In the genomic region with DNA sequence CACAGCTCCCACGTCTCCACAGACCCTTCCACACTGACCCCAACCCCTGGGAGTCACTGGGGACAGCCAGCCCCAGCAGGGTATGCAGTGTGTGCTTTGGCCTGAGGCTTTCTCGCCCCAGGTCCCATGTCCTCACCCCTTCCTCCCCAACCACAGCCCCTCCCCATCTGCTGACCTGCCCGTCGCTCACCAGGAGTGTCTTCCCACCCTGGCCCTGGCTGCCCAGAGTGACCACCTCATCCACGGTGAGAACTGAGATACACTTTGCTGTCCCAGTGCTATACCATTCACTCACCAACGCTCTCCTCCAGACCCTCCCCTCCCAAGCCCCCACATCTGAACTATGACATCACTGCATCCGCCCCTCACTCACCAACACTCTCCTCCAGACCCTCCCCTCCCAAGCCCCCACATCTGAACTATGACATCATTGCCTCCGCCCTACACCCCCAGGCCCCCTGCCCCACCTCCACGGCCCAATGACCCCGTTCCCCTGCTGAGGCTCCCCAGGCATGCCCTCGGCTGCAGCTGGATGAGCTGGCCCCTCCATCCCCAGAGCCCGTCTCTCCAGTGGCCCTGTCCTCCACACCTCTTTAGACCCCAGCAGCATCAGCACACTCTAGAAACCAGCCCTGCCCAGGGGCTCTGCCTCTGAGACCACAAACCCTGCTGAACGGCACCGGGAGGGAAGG, we compare ENCODE assay signal across 33 cellular contexts. TPM values are rescaled to one million over a fixed set of nuclear protein-coding genes. Genes with fewer than 3 reads are reported as not detected.
DNase-seq lines count a peak whose midpoint lies in the region; ATAC-seq, FAIRE-seq and TF ChIP-seq lines count a peak whose summit lies in the region.
"Had no signal": no experiment of that assay in that cellular context is flagged by ENCODE, and none has a peak within 500 bp of the region (broad histone marks: within the 10 kb centered on the region; RNA-seq: fewer than 3 reads in every experiment).

No MANE protein-coding gene starts in this region.

- no peaks in the 10 kb centered on the region for H3K9me2 ChIP-seq in SK-N-SH

- no peak overlapping the region for H4K5ac ChIP-seq in H9 (ENCODE audit: insufficient read length, low read depth, low read length)

- TF ChIP-seq EP300 in SK-N-SH (IDR thresholded peaks at IDR 0.05; ENCODE audit: borderline replicate concordance in 1 of 2, low read depth in 1 of 2, low read length in 1 of 2): no peak
- no peak for TF ChIP-seq EP300 in gastroesophageal sphincter (IDR thresholded peaks at IDR 0.05)

- H2BK12ac ChIP-seq in H9 (ENCODE audit: insufficient read length, low read depth, low read length): no peak overlapping the region

- no peak overlapping the region for H4K91ac ChIP-seq in H9 (ENCODE audit: insufficient read length, low read depth, low read length)

- CTCF ChIA-PET in SK-N-SH (lab: Yijun Ruan, JAX): interaction anchor here (1.2 kb wide), 1 partner anchor 12 kb away, joined by 6 read pairs; no protein-coding TSS in a partner anchor

- H4K20me1 ChIP-seq in SK-N-SH (ENCODE audit: insufficient read depth) (no peaks in the 10 kb centered on the region), H9 (ENCODE audit: control insufficient read depth, insufficient read depth, insufficient read length) (no peaks in the 10 kb centered on the region)

- no peak overlapping the region for H2BK120ac ChIP-seq in H9 (ENCODE audit: low read depth, low read length, poor library complexity, severe bottlenecking)

- no peak for FAIRE-seq in frontal cortex (lab: Jason Lieb, UNC)
- FAIRE-seq: bronchial epithelial cell, GM18507, pancreas, TTC549 had no signal

- no peaks in the 10 kb centered on the region for H3K23me2 ChIP-seq in H9 (ENCODE audit: insufficient read length, low read depth, low read length, poor library complexity, severe bottlenecking)

- H3K27me3 ChIP-seq in SK-N-SH (ENCODE audit: insufficient read depth) (no peaks in the 10 kb centered on the region), H9 (ENCODE audit: insufficient read depth, low read length) (no peaks in the 10 kb centered on the region), gastroesophageal sphincter (no peaks in the 10 kb centered on the region)
- H3K27me3 ChIP-seq: foreskin keratinocyte, pancreas, SJSA1, upper lobe of right lung had no signal

- 87% methylated on average over 14 of the region's 14 CpGs for WGBS in SK-N-SH (ENCODE audit: low lambda C conversion rate)
- WGBS in H9 (ENCODE audit: extremely low coverage, insufficient read length, low lambda C conversion rate): no CpG with 5 or more reads among the region's 14 CpGs
- 50 to 84% methylated on average over 1 to 9 of the region's 14 CpGs for WGBS in gastroesophageal sphincter (ENCODE audit: low coverage in 1 of 2), 2 donors

- H3K9me3 Mint-ChIP-seq in H9 (no peaks in the 10 kb centered on the region), osteocyte (ENCODE audit: unreplicated experiment) (no peaks in the 10 kb centered on the region)
- no peaks in the 10 kb centered on the region for H3K9me3 Mint-ChIP-seq in T-helper 2 cell treated with Interferon-gamma antibody and Interleukin-4, amounts not matched to agents 5 μg/mL and 100 μg/mL, for 36 hours
- H3K9me3 Mint-ChIP-seq: activated naive CD4-positive, alpha-beta T cell treated with anti-CD3 and anti-CD28 coated beads, Interleukin-2, amount 50 U/mL, for 24 hours; effector memory CD8-positive, alpha-beta T cell; mesothelial cell of epicardium; naive thymus-derived CD4-positive, alpha-beta T cell; stimulated activated effector memory CD8-positive, alpha-beta T cell treated with anti-CD3 and anti-CD28 coated beads, Interleukin-12 subunit alpha, Interleukin-12 subunit beta, amount 100 ng/mL, for 72 hours had no signal

- no peak overlapping the region for H3K23ac ChIP-seq in H9 (ENCODE audit: insufficient read length, low read depth, low read length)

- no peak overlapping the region for H3K18ac ChIP-seq in H9 (ENCODE audit: insufficient read length, low read depth, low read length)

- H3K4me2 ChIP-seq in SK-N-SH: no peak overlapping the region
- no peak overlapping the region for H3K4me2 ChIP-seq in H9 (ENCODE audit: insufficient read depth, insufficient read length, low read length)

- H3K36me3 Mint-ChIP-seq in H9 (ENCODE audit: insufficient read depth in 1 of 3, low read depth in 3 of 3) (no peaks in the 10 kb centered on the region), osteocyte (ENCODE audit: unreplicated experiment) (peaks cover 7% of the 10 kb centered on the region)
- peaks cover 4% of the 10 kb centered on the region for H3K36me3 Mint-ChIP-seq in T-helper 2 cell treated with Interferon-gamma antibody and Interleukin-4, amounts not matched to agents 5 μg/mL and 100 μg/mL, for 36 hours (ENCODE audit: low read depth)

- no peak overlapping the region for H3K14ac ChIP-seq in H9 (ENCODE audit: insufficient read depth, low read length)

- no peak for TF ChIP-seq RAD21 in SK-N-SH (IDR thresholded peaks at IDR 0.05; ENCODE audit: low read length)

- no peak overlapping the region for H3K56ac ChIP-seq in H9 (ENCODE audit: insufficient read length, low read depth, low read length)

- no peaks in the 10 kb centered on the region for H3K79me1 ChIP-seq in H9 (ENCODE audit: insufficient read depth, low read depth, low read length, poor library complexity, severe bottlenecking)

- H2BK5ac ChIP-seq in H9 (ENCODE audit: insufficient read length, low read length): no peak overlapping the region

- TF ChIP-seq POLR2A in gastroesophageal sphincter (IDR thresholded peaks at IDR 0.05): no peak

- peak; percentile 12 for DNase-seq in SK-N-SH
- peak; percentile 20 for DNase-seq in H9
- DNase-seq in islet precursor cell: peak; percentile 37
- peak; percentile 79 for DNase-seq in osteocyte (ENCODE audit: extremely low spot score, unreplicated experiment)
- no peak for DNase-seq in T-helper 2 cell treated with Interferon-gamma antibody and Interleukin-4, amounts not matched to agents 5 μg/mL and 100 μg/mL, for 36 hours (ENCODE audit: low spot score)
- DNase-seq in frontal cortex (ENCODE audit: low spot score in 2 of 2): no peak
- DNase-seq: cortex of kidney; effector memory CD8-positive, alpha-beta T cell; foreskin keratinocyte; HCEC 1CT; KBM-7; MM.1S; NCI-H1417; NCI-H2081; NCI-H226; NCI-H748 treated with DMSO at 0.1 percent for 48 hours; stimulated activated CD4-positive, alpha-beta T cell treated with anti-CD3 and anti-CD28 coated beads, Interleukin-2, amount 100 ng/mL, for 48 hours; substantia nigra; T-helper 1 cell; upper lobe of right lung had no signal

- no peak overlapping the region for H2BK15ac ChIP-seq in H9 (ENCODE audit: low read depth, low read length)

- no peak overlapping the region for H3K4ac ChIP-seq in H9 (ENCODE audit: low read depth, low read length)

- no peaks in the 10 kb centered on the region for H3K9me3 ChIP-seq in SK-N-SH
- no peaks in the 10 kb centered on the region for H3K9me3 ChIP-seq in H9 (ENCODE audit: control insufficient read depth, low read depth, low read length)
- no peaks in the 10 kb centered on the region for H3K9me3 ChIP-seq in gastroesophageal sphincter
- H3K9me3 ChIP-seq: pancreas, SJSA1, upper lobe of right lung had no signal

- H3K4me1 Mint-ChIP-seq in H9 (no peaks in the 10 kb centered on the region), osteocyte (ENCODE audit: unreplicated experiment) (no peaks in the 10 kb centered on the region)
- no peaks in the 10 kb centered on the region for H3K4me1 Mint-ChIP-seq in T-helper 2 cell treated with Interferon-gamma antibody and Interleukin-4, amounts not matched to agents 5 μg/mL and 100 μg/mL, for 36 hours (ENCODE audit: low read depth)
- H3K4me1 Mint-ChIP-seq: activated naive CD4-positive, alpha-beta T cell treated with anti-CD3 and anti-CD28 coated beads, Interleukin-2, amount 50 U/mL, for 24 hours; CD14-positive monocyte; mesothelial cell of epicardium; stimulated activated effector memory CD8-positive, alpha-beta T cell treated with anti-CD3 and anti-CD28 coated beads, Interleukin-12 subunit alpha, Interleukin-12 subunit beta, amount 100 ng/mL, for 72 hours had no signal

- no peak overlapping the region for H4K8ac ChIP-seq in H9 (replicated peaks; ENCODE audit: insufficient read length, low read depth, low read length)

- no peak for ATAC-seq in SK-N-SH treated with all-trans-retinoic acid at 6 μM for 48 hours
- ATAC-seq in gastroesophageal sphincter: no peak
- ATAC-seq: effector memory CD8-positive, alpha-beta T cell; foreskin keratinocyte; naive thymus-derived CD4-positive, alpha-beta T cell; pancreas; stimulated activated effector memory CD8-positive, alpha-beta T cell treated with anti-CD3 and anti-CD28 coated beads, Interleukin-12 subunit alpha, Interleukin-12 subunit beta, amount 100 ng/mL, for 72 hours; upper lobe of right lung had no signal

- no peaks in the 10 kb centered on the region for H3K4me1 ChIP-seq in SK-N-SH (ENCODE audit: control insufficient read depth in 1 of 2, insufficient read depth in 2 of 2, low read depth in 1 of 2, low read length in 1 of 2)
- H3K4me1 ChIP-seq in H9 (ENCODE audit: insufficient read depth, low read length): no peaks in the 10 kb centered on the region
- no peaks in the 10 kb centered on the region for H3K4me1 ChIP-seq in gastroesophageal sphincter
- H3K4me1 ChIP-seq: foreskin keratinocyte, pancreas, SJSA1, upper lobe of right lung had no signal

- H3K79me2 ChIP-seq in SK-N-SH (ENCODE audit: insufficient read depth): no peaks in the 10 kb centered on the region
- no peaks in the 10 kb centered on the region for H3K79me2 ChIP-seq in H9 (ENCODE audit: insufficient read depth, low read length)

- H2AFZ ChIP-seq in SK-N-SH (ENCODE audit: low read depth) (no peak overlapping the region), H9 (ENCODE audit: low read length) (no peak overlapping the region)

- TF ChIP-seq CTCF in SK-N-SH (IDR thresholded peaks at IDR 0.05): no peak
- no peak for TF ChIP-seq CTCF in H9 (conservative IDR thresholded peaks at IDR 0.05)
- no peak for TF ChIP-seq CTCF in osteocyte (IDR thresholded peaks at IDR 0.05)
- TF ChIP-seq CTCF in gastroesophageal sphincter (IDR thresholded peaks at IDR 0.05): no peak

- H3K9ac ChIP-seq in SK-N-SH (no peak overlapping the region), H9 (ENCODE audit: extremely low read depth, insufficient read length, low read length) (no peak overlapping the region)

- POLR2A ChIA-PET in SK-N-SH (lab: Yijun Ruan, JAX): no interaction called here

- H3K27ac ChIP-seq in SK-N-SH (ENCODE audit: low read depth in 2 of 2, low read length in 1 of 2) (no peak overlapping the region), H9 (ENCODE audit: insufficient read length, low read depth, low read length) (no peak overlapping the region), gastroesophageal sphincter (no peak overlapping the region)
- H3K27ac ChIP-seq: 22Rv1, foreskin keratinocyte, pancreas, SJSA1, upper lobe of right lung had no signal

- H3K4me3 ChIP-seq in SK-N-SH (ENCODE audit: low read depth in 2 of 2, low read length in 1 of 2): no peak overlapping the region
- H3K4me3 ChIP-seq in gastroesophageal sphincter: no peak overlapping the region
- H3K4me3 ChIP-seq: pancreas, SJSA1, upper lobe of right lung had no signal

- no peaks in the 10 kb centered on the region for H3F3A ChIP-seq in SK-N-SH (replicated peaks; ENCODE audit: insufficient read depth)

- no peak overlapping the region for H3T11ph ChIP-seq in H9 (ENCODE audit: low read length)

- H2BK20ac ChIP-seq in H9 (ENCODE audit: low read depth, low read length, poor library complexity, severe bottlenecking): no peak overlapping the region

- no peak overlapping the region; a peak in 1 of 5 replicates for H3K4me3 Mint-ChIP-seq in H9
- no peak overlapping the region for H3K4me3 Mint-ChIP-seq in osteocyte (ENCODE audit: unreplicated experiment)
- H3K4me3 Mint-ChIP-seq in T-helper 2 cell treated with Interferon-gamma antibody and Interleukin-4, amounts not matched to agents 5 μg/mL and 100 μg/mL, for 36 hours: no peak overlapping the region
- H3K4me3 Mint-ChIP-seq: activated naive CD4-positive, alpha-beta T cell treated with anti-CD3 and anti-CD28 coated beads, Interleukin-2, amount 50 U/mL, for 24 hours; effector memory CD8-positive, alpha-beta T cell; mesothelial cell of epicardium; naive thymus-derived CD4-positive, alpha-beta T cell; stimulated activated effector memory CD8-positive, alpha-beta T cell treated with anti-CD3 and anti-CD28 coated beads, Interleukin-12 subunit alpha, Interleukin-12 subunit beta, amount 100 ng/mL, for 72 hours had no signal

- no peak overlapping the region for H2AK5ac ChIP-seq in H9 (ENCODE audit: insufficient read length, low read length)

- H3K27ac Mint-ChIP-seq in H9: peak overlapping the region in 1 of 3 experiments; percentile 74; a peak in 2 of 7 replicates
- no peak overlapping the region for H3K27ac Mint-ChIP-seq in osteocyte (ENCODE audit: unreplicated experiment)
- H3K27ac Mint-ChIP-seq in T-helper 2 cell treated with Interferon-gamma antibody and Interleukin-4, amounts not matched to agents 5 μg/mL and 100 μg/mL, for 36 hours: no peak overlapping the region
- H3K27ac Mint-ChIP-seq: activated naive CD4-positive, alpha-beta T cell treated with anti-CD3 and anti-CD28 coated beads, Interleukin-2, amount 50 U/mL, for 24 hours; CD14-positive monocyte; mesothelial cell of epicardium; naive thymus-derived CD4-positive, alpha-beta T cell; stimulated activated effector memory CD8-positive, alpha-beta T cell treated with anti-CD3 and anti-CD28 coated beads, Interleukin-12 subunit alpha, Interleukin-12 subunit beta, amount 100 ng/mL, for 72 hours had no signal

- H3K27me3 Mint-ChIP-seq in H9 (ENCODE audit: low read depth) (no peaks in the 10 kb centered on the region; the same call in 1 of the 2 replicates), osteocyte (ENCODE audit: unreplicated experiment) (no peaks in the 10 kb centered on the region)
- H3K27me3 Mint-ChIP-seq in T-helper 2 cell treated with Interferon-gamma antibody and Interleukin-4, amounts not matched to agents 5 μg/mL and 100 μg/mL, for 36 hours (ENCODE audit: low read depth): no peaks in the 10 kb centered on the region
- H3K27me3 Mint-ChIP-seq: activated naive CD4-positive, alpha-beta T cell treated with anti-CD3 and anti-CD28 coated beads, Interleukin-2, amount 50 U/mL, for 24 hours; effector memory CD8-positive, alpha-beta T cell; naive thymus-derived CD4-positive, alpha-beta T cell had no signal

- H3K36me3 ChIP-seq in SK-N-SH (replicated peaks in 1 of 2; ENCODE audit: control insufficient read depth in 1 of 2, insufficient read depth in 2 of 2, low read length in 1 of 2) (peaks cover 0 to 8% of the 10 kb centered on the region in 2 experiments), gastroesophageal sphincter (peaks cover 0 to 44% of the 10 kb centered on the region in 2 donors)
- H3K36me3 ChIP-seq: pancreas, SJSA1 had no signal

RNA-seq across cellular contexts. Expression of gene ANKMY1, which starts 55.2 kb away (rescaled TPM):
- 12.1 and 15.9 TPM in 2 replicates for polyA plus RNA-seq in SK-N-SH (2012; rRNA removed)
- 5.0 and 7.1 TPM in 2 replicates for polyA plus RNA-seq in SK-N-SH (2012; cell fraction: cytosol; rRNA removed)
- polyA plus RNA-seq in SK-N-SH (2012; cell fraction: nucleus; rRNA removed): 56.7 and 59.6 TPM in 2 replicates
- total RNA-seq in H9 (2021) (8.6 and 13.7 TPM in 2 replicates), osteocyte (16.9 and 28.5 TPM in 2 replicates), frontal cortex (4.9 TPM), gastroesophageal sphincter (10 to 100 TPM in 1 of 4 donors, 1 to 10 TPM in 3; 7.0 to 12.0 (median 8.9) TPM)

RNA-seq across cellular contexts. Expression of gene DUSP28, which starts 57.6 kb away (rescaled TPM):
- polyA plus RNA-seq in SK-N-SH (2012; rRNA removed): 4.1 and 6.4 TPM in 2 replicates
- polyA plus RNA-seq in SK-N-SH (2012; cell fraction: cytosol; rRNA removed): 5.2 and 5.8 TPM in 2 replicates
- 4.5 and 5.9 TPM in 2 replicates for polyA plus RNA-seq in SK-N-SH (2012; cell fraction: nucleus; rRNA removed)
- total RNA-seq in H9 (2021): 1.6 and 2.9 TPM in 2 replicates
- 3.8 and 5.9 TPM in 2 replicates for total RNA-seq in osteocyte
- total RNA-seq in frontal cortex: 9.8 TPM
- 1 to 10 TPM; 3.0 to 5.3 (median 4.0) TPM for total RNA-seq in gastroesophageal sphincter

Comparison
In these comparisons a context has a peak if more than half of its experiments do, and no peak if none do; other contexts are left out.
1. DNase-seq: peak in SK-N-SH (single experiment), H9 (single experiment), islet precursor cell (single experiment) and osteocyte (single experiment); none in T-helper 2 cell treated with Interferon-gamma antibody and Interleukin-4, amounts not matched to agents 5 μg/mL and 100 μg/mL, for 36 hours (single experiment) and frontal cortex (0 of 2).